1 cellular context compared by ENCODE assay signal in the genomic region with DNA sequence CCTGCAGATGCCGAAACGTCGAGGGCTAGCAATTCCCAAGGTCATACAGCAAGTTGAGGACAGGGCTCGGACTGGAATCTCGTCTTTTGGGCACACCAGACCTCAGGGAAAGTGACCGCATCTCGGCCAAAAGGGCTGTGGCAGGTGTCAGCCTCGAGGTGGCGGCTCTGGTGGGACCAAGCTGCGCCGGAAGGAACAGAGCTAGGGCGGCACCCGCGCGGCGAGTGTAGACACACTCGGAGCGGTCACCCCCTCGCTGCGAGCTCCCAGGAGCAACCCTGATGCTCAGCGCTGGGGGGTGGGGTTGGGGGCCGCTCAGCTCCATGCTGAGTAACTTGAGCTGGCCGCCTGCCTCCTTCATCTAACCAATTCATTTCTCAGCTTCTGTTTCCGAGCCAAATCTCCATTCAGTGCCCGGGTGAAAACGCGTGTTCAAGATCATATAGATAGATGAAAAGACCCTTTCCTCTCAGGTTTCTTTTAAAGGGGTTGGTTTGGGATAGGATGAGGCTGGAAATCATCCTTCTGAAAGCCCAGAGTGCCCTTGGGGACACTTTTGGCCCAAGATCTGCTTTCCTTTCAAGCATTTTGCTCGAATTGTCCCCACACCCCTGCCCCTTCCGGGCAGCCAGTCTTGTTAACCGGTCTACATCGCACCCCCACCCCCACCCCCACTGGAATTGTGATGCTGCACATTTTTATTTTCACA.
TF ChIP-seq lines count a peak whose summit lies in the region.

No MANE protein-coding gene starts in this region.

TF ChIP-seq in K562, 482 proteins besides CTCF, POLR2A, EP300 and RAD21 (continued from another document and continues in another):
- TF ChIP-seq, protein P1, sequence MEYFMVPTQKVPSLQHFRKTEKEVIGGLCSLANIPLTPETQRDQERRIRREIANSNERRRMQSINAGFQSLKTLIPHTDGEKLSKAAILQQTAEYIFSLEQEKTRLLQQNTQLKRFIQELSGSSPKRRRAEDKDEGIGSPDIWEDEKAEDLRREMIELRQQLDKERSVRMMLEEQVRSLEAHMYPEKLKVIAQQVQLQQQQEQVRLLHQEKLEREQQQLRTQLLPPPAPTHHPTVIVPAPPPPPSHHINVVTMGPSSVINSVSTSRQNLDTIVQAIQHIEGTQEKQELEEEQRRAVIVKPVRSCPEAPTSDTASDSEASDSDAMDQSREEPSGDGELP (CRISPR knock-in tag; IDR thresholded peaks at IDR 0.05; ENCODE audit: borderline replicate concordance), result peak; percentile 22; the same call in 1 of the 2 replicates
- TF ChIP-seq MYNN (IDR thresholded peaks at IDR 0.05) (no peak), MYNN (CRISPR knock-in tag; IDR thresholded peaks at IDR 0.05) (no peak), BRCA1 (IDR thresholded peaks at IDR 0.05) (no peak), BRCA1 (CRISPR knock-in tag; IDR thresholded peaks at IDR 0.05) (no peak), NFIC (IDR thresholded peaks at IDR 0.05) (peak; percentile 45; the same call in 1 of the 2 replicates), PHB2 (IDR thresholded peaks at IDR 0.05; ENCODE audit: low read depth) (no peak), EHMT2 (IDR thresholded peaks at IDR 0.05) (no peak), STAT5B (CRISPR knock-in tag; IDR thresholded peaks at IDR 0.05) (no peak), RFX5 (IDR thresholded peaks at IDR 0.05; ENCODE audit: low read depth, low read length) (no peak), KDM2B (CRISPR knock-in tag; IDR thresholded peaks at IDR 0.05) (0 out of 2 replicates have a peak, but pooled peaks have one; percentile 60), RBM34 (IDR thresholded peaks at IDR 0.05; ENCODE audit: borderline replicate concordance, insufficient read depth, low read length) (no peak), ZNF274 (IDR thresholded peaks at IDR 0.05; ENCODE audit: borderline replicate concordance, low read depth, low read length) (no peak), ZKSCAN3 (CRISPR knock-in tag; IDR thresholded peaks at IDR 0.05) (no peak), ESRRA (IDR thresholded peaks at IDR 0.05; ENCODE audit: borderline replicate concordance, low read depth) (peak; percentile 90), GABPB1 (CRISPR knock-in tag; IDR thresholded peaks at IDR 0.05) (peak; percentile 65; the same call in 1 of the 2 replicates), CREM (IDR thresholded peaks at IDR 0.05; ENCODE audit: low read depth) (no peak), ELF2 (CRISPR knock-in tag; IDR thresholded peaks at IDR 0.05) (no peak), CHD1 (IDR thresholded peaks at IDR 0.05; ENCODE audit: low read length) (no peak), DMBX1 (CRISPR knock-in tag; IDR thresholded peaks at IDR 0.05; ENCODE audit: borderline replicate concordance) (no peak), CBX5 (IDR thresholded peaks at IDR 0.05; ENCODE audit: borderline replicate concordance, low read depth) (no peak), RB1 (IDR thresholded peaks at IDR 0.05; ENCODE audit: low read depth) (peak; percentile 48; the same call in 1 of the 2 replicates), ZNF24 (IDR thresholded peaks at IDR 0.05) (no peak)
- TF ChIP-seq, protein P2, sequence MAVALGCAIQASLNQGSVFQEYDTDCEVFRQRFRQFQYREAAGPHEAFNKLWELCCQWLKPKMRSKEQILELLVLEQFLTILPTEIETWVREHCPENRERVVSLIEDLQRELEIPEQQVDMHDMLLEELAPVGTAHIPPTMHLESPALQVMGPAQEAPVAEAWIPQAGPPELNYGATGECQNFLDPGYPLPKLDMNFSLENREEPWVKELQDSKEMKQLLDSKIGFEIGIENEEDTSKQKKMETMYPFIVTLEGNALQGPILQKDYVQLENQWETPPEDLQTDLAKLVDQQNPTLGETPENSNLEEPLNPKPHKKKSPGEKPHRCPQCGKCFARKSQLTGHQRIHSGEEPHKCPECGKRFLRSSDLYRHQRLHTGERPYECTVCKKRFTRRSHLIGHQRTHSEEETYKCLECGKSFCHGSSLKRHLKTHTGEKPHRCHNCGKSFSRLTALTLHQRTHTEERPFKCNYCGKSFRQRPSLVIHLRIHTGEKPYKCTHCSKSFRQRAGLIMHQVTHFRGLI (CRISPR knock-in tag; IDR thresholded peaks at IDR 0.05), result no peak
- TF ChIP-seq, protein P3, sequence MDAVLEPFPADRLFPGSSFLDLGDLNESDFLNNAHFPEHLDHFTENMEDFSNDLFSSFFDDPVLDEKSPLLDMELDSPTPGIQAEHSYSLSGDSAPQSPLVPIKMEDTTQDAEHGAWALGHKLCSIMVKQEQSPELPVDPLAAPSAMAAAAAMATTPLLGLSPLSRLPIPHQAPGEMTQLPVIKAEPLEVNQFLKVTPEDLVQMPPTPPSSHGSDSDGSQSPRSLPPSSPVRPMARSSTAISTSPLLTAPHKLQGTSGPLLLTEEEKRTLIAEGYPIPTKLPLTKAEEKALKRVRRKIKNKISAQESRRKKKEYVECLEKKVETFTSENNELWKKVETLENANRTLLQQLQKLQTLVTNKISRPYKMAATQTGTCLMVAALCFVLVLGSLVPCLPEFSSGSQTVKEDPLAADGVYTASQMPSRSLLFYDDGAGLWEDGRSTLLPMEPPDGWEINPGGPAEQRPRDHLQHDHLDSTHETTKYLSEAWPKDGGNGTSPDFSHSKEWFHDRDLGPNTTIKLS (IDR thresholded peaks at IDR 0.05; ENCODE audit: borderline replicate concordance, low read depth), result no peak
- TF ChIP-seq, protein P4, sequence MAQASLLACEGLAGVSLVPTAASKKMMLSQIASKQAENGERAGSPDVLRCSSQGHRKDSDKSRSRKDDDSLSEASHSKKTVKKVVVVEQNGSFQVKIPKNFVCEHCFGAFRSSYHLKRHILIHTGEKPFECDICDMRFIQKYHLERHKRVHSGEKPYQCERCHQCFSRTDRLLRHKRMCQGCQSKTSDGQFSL (CRISPR knock-in tag; IDR thresholded peaks at IDR 0.05), result peak; percentile 70
- TF ChIP-seq, protein P4 (tag; IDR thresholded peaks at IDR 0.05), result 0 out of 4 replicates have a peak, but pooled peaks of 1 of the 2 experiments have one; percentile 37
- TF ChIP-seq, protein P5, sequence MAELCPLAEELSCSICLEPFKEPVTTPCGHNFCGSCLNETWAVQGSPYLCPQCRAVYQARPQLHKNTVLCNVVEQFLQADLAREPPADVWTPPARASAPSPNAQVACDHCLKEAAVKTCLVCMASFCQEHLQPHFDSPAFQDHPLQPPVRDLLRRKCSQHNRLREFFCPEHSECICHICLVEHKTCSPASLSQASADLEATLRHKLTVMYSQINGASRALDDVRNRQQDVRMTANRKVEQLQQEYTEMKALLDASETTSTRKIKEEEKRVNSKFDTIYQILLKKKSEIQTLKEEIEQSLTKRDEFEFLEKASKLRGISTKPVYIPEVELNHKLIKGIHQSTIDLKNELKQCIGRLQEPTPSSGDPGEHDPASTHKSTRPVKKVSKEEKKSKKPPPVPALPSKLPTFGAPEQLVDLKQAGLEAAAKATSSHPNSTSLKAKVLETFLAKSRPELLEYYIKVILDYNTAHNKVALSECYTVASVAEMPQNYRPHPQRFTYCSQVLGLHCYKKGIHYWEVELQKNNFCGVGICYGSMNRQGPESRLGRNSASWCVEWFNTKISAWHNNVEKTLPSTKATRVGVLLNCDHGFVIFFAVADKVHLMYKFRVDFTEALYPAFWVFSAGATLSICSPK (IDR thresholded peaks at IDR 0.05; ENCODE audit: borderline replicate concordance), result no peak
- TF ChIP-seq, protein P6, sequence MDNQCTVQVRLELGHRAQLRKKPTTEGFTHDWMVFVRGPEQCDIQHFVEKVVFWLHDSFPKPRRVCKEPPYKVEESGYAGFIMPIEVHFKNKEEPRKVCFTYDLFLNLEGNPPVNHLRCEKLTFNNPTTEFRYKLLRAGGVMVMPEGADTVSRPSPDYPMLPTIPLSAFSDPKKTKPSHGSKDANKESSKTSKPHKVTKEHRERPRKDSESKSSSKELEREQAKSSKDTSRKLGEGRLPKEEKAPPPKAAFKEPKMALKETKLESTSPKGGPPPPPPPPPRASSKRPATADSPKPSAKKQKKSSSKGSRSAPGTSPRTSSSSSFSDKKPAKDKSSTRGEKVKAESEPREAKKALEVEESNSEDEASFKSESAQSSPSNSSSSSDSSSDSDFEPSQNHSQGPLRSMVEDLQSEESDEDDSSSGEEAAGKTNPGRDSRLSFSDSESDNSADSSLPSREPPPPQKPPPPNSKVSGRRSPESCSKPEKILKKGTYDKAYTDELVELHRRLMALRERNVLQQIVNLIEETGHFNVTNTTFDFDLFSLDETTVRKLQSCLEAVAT (IDR thresholded peaks at IDR 0.05), result peak in 1 of 2 experiments; percentile 33; a peak in 1 of 4 replicates
- TF ChIP-seq, protein P7, sequence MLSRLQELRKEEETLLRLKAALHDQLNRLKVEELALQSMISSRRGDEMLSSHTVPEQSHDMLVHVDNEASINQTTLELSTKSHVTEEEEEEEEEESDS (CRISPR knock-in tag; IDR thresholded peaks at IDR 0.05), result no peak
- TF ChIP-seq, protein P8, sequence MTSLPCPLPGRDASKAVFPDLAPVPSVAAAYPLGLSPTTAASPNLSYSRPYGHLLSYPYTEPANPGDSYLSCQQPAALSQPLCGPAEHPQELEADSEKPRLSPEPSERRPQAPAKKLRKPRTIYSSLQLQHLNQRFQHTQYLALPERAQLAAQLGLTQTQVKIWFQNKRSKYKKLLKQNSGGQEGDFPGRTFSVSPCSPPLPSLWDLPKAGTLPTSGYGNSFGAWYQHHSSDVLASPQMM (CRISPR knock-in tag; IDR thresholded peaks at IDR 0.05), result no peak
- TF ChIP-seq, protein P9, sequence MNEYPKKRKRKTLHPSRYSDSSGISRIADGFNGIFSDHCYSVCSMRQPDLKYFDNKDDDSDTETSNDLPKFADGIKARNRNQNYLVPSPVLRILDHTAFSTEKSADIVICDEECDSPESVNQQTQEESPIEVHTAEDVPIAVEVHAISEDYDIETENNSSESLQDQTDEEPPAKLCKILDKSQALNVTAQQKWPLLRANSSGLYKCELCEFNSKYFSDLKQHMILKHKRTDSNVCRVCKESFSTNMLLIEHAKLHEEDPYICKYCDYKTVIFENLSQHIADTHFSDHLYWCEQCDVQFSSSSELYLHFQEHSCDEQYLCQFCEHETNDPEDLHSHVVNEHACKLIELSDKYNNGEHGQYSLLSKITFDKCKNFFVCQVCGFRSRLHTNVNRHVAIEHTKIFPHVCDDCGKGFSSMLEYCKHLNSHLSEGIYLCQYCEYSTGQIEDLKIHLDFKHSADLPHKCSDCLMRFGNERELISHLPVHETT (CRISPR knock-in tag; conservative IDR thresholded peaks at IDR 0.05 in 1 of 2, IDR thresholded peaks at IDR 0.05 in 1 of 2), result no peak
- TF ChIP-seq, protein P10, sequence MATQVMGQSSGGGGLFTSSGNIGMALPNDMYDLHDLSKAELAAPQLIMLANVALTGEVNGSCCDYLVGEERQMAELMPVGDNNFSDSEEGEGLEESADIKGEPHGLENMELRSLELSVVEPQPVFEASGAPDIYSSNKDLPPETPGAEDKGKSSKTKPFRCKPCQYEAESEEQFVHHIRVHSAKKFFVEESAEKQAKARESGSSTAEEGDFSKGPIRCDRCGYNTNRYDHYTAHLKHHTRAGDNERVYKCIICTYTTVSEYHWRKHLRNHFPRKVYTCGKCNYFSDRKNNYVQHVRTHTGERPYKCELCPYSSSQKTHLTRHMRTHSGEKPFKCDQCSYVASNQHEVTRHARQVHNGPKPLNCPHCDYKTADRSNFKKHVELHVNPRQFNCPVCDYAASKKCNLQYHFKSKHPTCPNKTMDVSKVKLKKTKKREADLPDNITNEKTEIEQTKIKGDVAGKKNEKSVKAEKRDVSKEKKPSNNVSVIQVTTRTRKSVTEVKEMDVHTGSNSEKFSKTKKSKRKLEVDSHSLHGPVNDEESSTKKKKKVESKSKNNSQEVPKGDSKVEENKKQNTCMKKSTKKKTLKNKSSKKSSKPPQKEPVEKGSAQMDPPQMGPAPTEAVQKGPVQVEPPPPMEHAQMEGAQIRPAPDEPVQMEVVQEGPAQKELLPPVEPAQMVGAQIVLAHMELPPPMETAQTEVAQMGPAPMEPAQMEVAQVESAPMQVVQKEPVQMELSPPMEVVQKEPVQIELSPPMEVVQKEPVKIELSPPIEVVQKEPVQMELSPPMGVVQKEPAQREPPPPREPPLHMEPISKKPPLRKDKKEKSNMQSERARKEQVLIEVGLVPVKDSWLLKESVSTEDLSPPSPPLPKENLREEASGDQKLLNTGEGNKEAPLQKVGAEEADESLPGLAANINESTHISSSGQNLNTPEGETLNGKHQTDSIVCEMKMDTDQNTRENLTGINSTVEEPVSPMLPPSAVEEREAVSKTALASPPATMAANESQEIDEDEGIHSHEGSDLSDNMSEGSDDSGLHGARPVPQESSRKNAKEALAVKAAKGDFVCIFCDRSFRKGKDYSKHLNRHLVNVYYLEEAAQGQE (CRISPR knock-in tag; IDR thresholded peaks at IDR 0.05; ENCODE audit: low read depth), result no peak
- TF ChIP-seq, protein P11, sequence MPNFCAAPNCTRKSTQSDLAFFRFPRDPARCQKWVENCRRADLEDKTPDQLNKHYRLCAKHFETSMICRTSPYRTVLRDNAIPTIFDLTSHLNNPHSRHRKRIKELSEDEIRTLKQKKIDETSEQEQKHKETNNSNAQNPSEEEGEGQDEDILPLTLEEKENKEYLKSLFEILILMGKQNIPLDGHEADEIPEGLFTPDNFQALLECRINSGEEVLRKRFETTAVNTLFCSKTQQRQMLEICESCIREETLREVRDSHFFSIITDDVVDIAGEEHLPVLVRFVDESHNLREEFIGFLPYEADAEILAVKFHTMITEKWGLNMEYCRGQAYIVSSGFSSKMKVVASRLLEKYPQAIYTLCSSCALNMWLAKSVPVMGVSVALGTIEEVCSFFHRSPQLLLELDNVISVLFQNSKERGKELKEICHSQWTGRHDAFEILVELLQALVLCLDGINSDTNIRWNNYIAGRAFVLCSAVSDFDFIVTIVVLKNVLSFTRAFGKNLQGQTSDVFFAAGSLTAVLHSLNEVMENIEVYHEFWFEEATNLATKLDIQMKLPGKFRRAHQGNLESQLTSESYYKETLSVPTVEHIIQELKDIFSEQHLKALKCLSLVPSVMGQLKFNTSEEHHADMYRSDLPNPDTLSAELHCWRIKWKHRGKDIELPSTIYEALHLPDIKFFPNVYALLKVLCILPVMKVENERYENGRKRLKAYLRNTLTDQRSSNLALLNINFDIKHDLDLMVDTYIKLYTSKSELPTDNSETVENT (CRISPR knock-in tag; IDR thresholded peaks at IDR 0.05), result no peak
- TF ChIP-seq, protein P12, sequence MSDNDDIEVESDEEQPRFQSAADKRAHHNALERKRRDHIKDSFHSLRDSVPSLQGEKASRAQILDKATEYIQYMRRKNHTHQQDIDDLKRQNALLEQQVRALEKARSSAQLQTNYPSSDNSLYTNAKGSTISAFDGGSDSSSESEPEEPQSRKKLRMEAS (CRISPR knock-in tag; IDR thresholded peaks at IDR 0.05), result peak; percentile 92
